ENCODE assay signal across 1 cellular context in the genomic region with DNA sequence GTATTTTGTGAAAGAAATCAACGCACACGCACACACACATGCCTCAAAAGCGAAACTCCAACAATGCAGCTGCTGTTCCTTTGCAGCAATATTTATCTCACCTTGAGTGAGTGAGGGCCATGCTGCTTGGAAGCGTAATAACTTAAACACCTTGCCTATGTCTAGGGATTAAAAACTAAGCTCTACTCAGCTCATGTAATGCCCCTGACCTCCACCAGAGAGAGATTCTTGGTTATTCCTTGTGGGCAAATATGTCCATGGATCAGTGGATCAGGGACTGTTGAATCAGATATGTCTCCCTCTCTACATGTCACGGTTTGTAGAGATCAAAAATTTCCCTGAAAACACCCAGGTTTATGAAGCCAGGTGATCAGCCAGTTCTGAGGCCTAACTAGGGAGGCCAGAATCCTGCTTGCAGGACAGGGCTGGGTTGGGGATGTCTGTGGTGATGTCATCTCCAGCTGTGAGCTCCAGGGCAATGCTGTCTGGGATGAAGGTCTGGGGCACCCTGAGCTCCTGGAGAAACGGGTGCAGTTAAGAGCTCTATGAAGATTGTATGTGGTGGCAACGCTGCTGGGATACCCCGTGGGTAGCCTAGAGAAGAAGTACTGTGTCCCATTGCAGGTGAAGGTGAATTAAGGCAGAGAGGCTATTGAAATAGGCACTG.
TF ChIP-seq lines count a peak whose summit lies in the region.

No MANE protein-coding gene starts in this region.

TF ChIP-seq in A549, 52 proteins besides CTCF, POLR2A, EP300 and RAD21 (continued from another document):
- TF ChIP-seq BCL3 (IDR thresholded peaks at IDR 0.05): no peak
- no peak for TF ChIP-seq HOXA7 (CRISPR knock-in tag; IDR thresholded peaks at IDR 0.05)
- no peak for TF ChIP-seq MYC (IDR thresholded peaks at IDR 0.05; ENCODE audit: borderline replicate concordance, low read length)
- no peak for TF ChIP-seq NFE2L2 (conservative IDR thresholded peaks at IDR 0.05; ENCODE audit: low read length)
- no peak for TF ChIP-seq CHD4 (IDR thresholded peaks at IDR 0.05; ENCODE audit: borderline replicate concordance)
- TF ChIP-seq ZNF302 (CRISPR knock-in tag; IDR thresholded peaks at IDR 0.05): no peak
- TF ChIP-seq USF2 (IDR thresholded peaks at IDR 0.05): no peak
- TF ChIP-seq ZSCAN20 (CRISPR knock-in tag; IDR thresholded peaks at IDR 0.05): no peak
- no peak for TF ChIP-seq ZC3H11A (IDR thresholded peaks at IDR 0.05)
- no peak for TF ChIP-seq KDM5A (IDR thresholded peaks at IDR 0.05)
- TF ChIP-seq FOSB (CRISPR knock-in tag; IDR thresholded peaks at IDR 0.05): no peak
- TF ChIP-seq BHLHE40 (IDR thresholded peaks at IDR 0.05; ENCODE audit: low read depth, low read length): no peak
- TF ChIP-seq MAX (IDR thresholded peaks at IDR 0.05): no peak
